Comparison of ENCODE assay signal across 8 cellular contexts in genomic region chr1:153749408-153750005, GRCh38. TPM values are rescaled to one million over a fixed set of nuclear protein-coding genes. Genes with fewer than 3 reads are reported as not detected.
A peak's percentile ranks its signal among the peaks of the same experiment; 100 is the strongest.
DNase-seq lines count a peak whose midpoint lies in the region; TF ChIP-seq lines count a peak whose summit lies in the region.

No MANE protein-coding gene starts in this region.

- DNase-seq in DMS53 treated with DMSO at 0.1 percent for 48 hours (lab: John Stamatoyannopoulos, UW; ENCODE audit: unreplicated experiment) (peak; percentile 88), HAP-1 (ENCODE audit: low spot score in 2 of 2) (peak; percentile 68 to 79), NAMALWA (ENCODE audit: low spot score) (peak; percentile 95), SJSA1 (ENCODE audit: low read depth in 1 of 2, low spot score in 2 of 2) (peak; percentile 57 to 70), glutamatergic neuron (peak; percentile 84), posterior cingulate gyrus (peak; percentile 67 to 97 (median 82)), type B pancreatic cell (ENCODE audit: extremely low spot score, unreplicated experiment) (peak; percentile 78)
- DNase-seq in activated gamma-delta T cell treated with anti-CD3 and anti-CD28 coated beads, Interleukin-2, amount 50 U/mL, for 16 hours (ENCODE audit: low read depth): peak; percentile 56

- H3K4me1 Mint-ChIP-seq in glutamatergic neuron (ENCODE audit: low read depth, unreplicated experiment) (peaks cover 3% of the 10 kb centered on the region), type B pancreatic cell (ENCODE audit: unreplicated experiment) (peaks cover 6% of the 10 kb centered on the region)

- H3K9me3 ChIP-seq in HAP-1: no peaks in the 10 kb centered on the region
- no peaks in the 10 kb centered on the region for H3K9me3 ChIP-seq in SJSA1 (replicated peaks)

- H3K4me3 ChIP-seq in HAP-1: no peak overlapping the region
- H3K4me3 ChIP-seq in SJSA1: no peak overlapping the region

- H3K27me3 Mint-ChIP-seq in glutamatergic neuron (ENCODE audit: unreplicated experiment) (no peaks in the 10 kb centered on the region), type B pancreatic cell (no peaks in the 10 kb centered on the region)

- H3K27me3 ChIP-seq in HAP-1 (ENCODE audit: low read depth): no peaks in the 10 kb centered on the region
- no peaks in the 10 kb centered on the region for H3K27me3 ChIP-seq in SJSA1 (replicated peaks)

- H3K4me1 ChIP-seq in HAP-1 (no peaks in the 10 kb centered on the region), SJSA1 (replicated peaks) (no peaks in the 10 kb centered on the region)

- no peak overlapping the region for H3K4me3 Mint-ChIP-seq in glutamatergic neuron (ENCODE audit: unreplicated experiment)
- no peak overlapping the region for H3K4me3 Mint-ChIP-seq in type B pancreatic cell

- in situ Hi-C loops in HAP-1 (cut with MboI; ENCODE audit: low sequenced_read_pairs): loop anchor here (10.0 to 25.0 kb wide), 3 partner anchors 75 to 387 kb away; partner anchors contain the start of genes ILF2, NPR1 and S100A9

- TF ChIP-seq CTCF in glutamatergic neuron (IDR thresholded peaks at IDR 0.05; ENCODE audit: partially characterized antibody, unreplicated experiment): peak; percentile 76
- peak; percentile 93 for TF ChIP-seq CTCF in type B pancreatic cell (conservative IDR thresholded peaks at IDR 0.05)

- H3K27ac Mint-ChIP-seq in glutamatergic neuron (ENCODE audit: unreplicated experiment): no peak overlapping the region
- peak overlapping the region; percentile 61 for H3K27ac Mint-ChIP-seq in type B pancreatic cell

- H3K9me3 Mint-ChIP-seq in glutamatergic neuron (ENCODE audit: unreplicated experiment) (peaks cover 1% of the 10 kb centered on the region), type B pancreatic cell (no peaks in the 10 kb centered on the region)

- intact Hi-C loops in posterior cingulate gyrus (cut with DNase I): loop anchor here (1.0 to 10.0 kb wide), 3 partner anchors 72 to 235 kb away; no protein-coding TSS in a partner anchor

- H3K36me3 ChIP-seq in HAP-1 (replicated peaks) (peaks cover 81% of the 10 kb centered on the region), SJSA1 (peaks cover 79% of the 10 kb centered on the region)

- H3K36me3 Mint-ChIP-seq in glutamatergic neuron (ENCODE audit: unreplicated experiment) (peaks cover 7% of the 10 kb centered on the region), type B pancreatic cell (peaks cover 29% of the 10 kb centered on the region)

- H3K27ac ChIP-seq in SJSA1: no peak overlapping the region

RNA-seq across cellular contexts. Expression of gene INTS3, which starts 21.7 kb away (rescaled TPM):
- total RNA-seq in SJSA1 (2014; rRNA removed; shearing (Covaris generic)): 17.2 and 23.4 TPM in 2 replicates
- 56.7 TPM for total RNA-seq in glutamatergic neuron (ENCODE audit: unreplicated experiment)
- total RNA-seq in type B pancreatic cell (ENCODE audit: low replicate concordance): 70.3 and 90.8 TPM in 2 replicates

RNA-seq across cellular contexts. Expression of gene SLC27A3, which starts 25.7 kb away (rescaled TPM):
- total RNA-seq in SJSA1 (2014; rRNA removed; shearing (Covaris generic)): 5.7 and 11.9 TPM in 2 replicates
- 10.8 TPM for total RNA-seq in glutamatergic neuron (ENCODE audit: unreplicated experiment)
- 20.6 and 22.1 TPM in 2 replicates for total RNA-seq in type B pancreatic cell (ENCODE audit: low replicate concordance)
